Comparison of ENCODE assay signal across 20 cellular contexts in the genomic region with DNA sequence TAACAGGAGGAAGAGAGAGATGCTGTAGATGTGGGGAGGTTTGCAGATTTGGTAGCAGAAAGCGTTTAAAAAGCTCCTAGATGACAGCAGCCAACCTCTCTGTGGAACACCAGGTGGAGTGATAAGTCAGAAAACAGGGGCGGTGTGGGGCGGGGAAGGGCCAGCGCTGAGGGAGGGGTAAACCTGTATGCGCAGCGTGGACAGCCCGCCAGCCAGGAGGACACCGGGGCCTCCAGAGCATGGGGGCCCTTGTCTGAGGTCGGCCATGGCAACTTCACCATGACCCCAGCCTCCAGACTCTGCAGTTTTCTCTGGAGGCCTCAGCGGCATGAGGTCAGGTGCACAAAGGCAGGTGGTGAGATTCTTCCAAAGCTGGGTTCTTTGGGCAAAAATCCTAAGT.
A peak's percentile ranks its signal among the peaks of the same experiment; 100 is the strongest.
DNase-seq lines count a peak whose midpoint lies in the region; ATAC-seq and TF ChIP-seq lines count a peak whose summit lies in the region.
"Had no signal": no experiment of that assay in that cellular context is flagged by ENCODE, and none has a peak within 500 bp of the region (broad histone marks: within the 10 kb centered on the region; RNA-seq: fewer than 3 reads in every experiment).

No MANE protein-coding gene starts in this region.

- no peak overlapping the region for H3K23ac ChIP-seq in H9 (ENCODE audit: insufficient read length, low read depth, low read length)

- no peak overlapping the region for H2BK12ac ChIP-seq in H9 (ENCODE audit: insufficient read length, low read depth, low read length)

- peaks cover 10% of the 10 kb centered on the region in 2 experiments for H3K4me1 Mint-ChIP-seq in H9
- H3K4me1 Mint-ChIP-seq in activated CD8-positive, alpha-beta memory T cell treated with anti-CD3 and anti-CD28 coated beads, Interleukin-2, amount 10 ng/mL, durations not matched to agents 7 days and 5 days: no peaks in the 10 kb centered on the region
- H3K4me1 Mint-ChIP-seq in stimulated activated memory B cell treated with anti-CD40 and anti-IgM and Interleukin-4, amounts not matched to agents 10 μg/mL and 1 μg/mL and 100 μg/mL, for 72 hours: no peaks in the 10 kb centered on the region
- H3K4me1 Mint-ChIP-seq: CD8-positive, alpha-beta memory T cell had no signal

- DNase-seq in H9 (peak; percentile 17), left lobe of liver (ENCODE audit: low spot score) (peak; percentile 37), sciatic nerve (ENCODE audit: low spot score) (peak; percentile 12), NCI-H2171 (lab: John Stamatoyannopoulos, UW) (no peak), amygdala (lab: John Stamatoyannopoulos, UW) (no peak)
- DNase-seq in activated CD8-positive, alpha-beta memory T cell treated with anti-CD3 and anti-CD28 coated beads, Interleukin-2, amount 10 ng/mL, durations not matched to agents 7 days and 5 days: peak; percentile 16
- DNase-seq: C1 segment of cervical spinal cord; CD8-positive, alpha-beta memory T cell; DMS53; HCEC 1CT; IMR-90; Kasumi-1; MM.1S; NCI-H1092 treated with DMSO at 0.1 percent for 48 hours; NCI-H146; NCI-H2081; NCI-H510A treated with DMSO at 0.1 percent for 48 hours; NCI-H774; SHP77 had no signal

- H4K20me1 ChIP-seq in H9 (ENCODE audit: control insufficient read depth, insufficient read depth, insufficient read length): no peaks in the 10 kb centered on the region

- no peak for TF ChIP-seq CTCF in H9 (conservative IDR thresholded peaks at IDR 0.05)

- H3K56ac ChIP-seq in H9 (ENCODE audit: insufficient read length, low read depth, low read length): no peak overlapping the region

- no peak overlapping the region for H4K5ac ChIP-seq in H9 (ENCODE audit: insufficient read length, low read depth, low read length)

- no peak overlapping the region for H3K4ac ChIP-seq in H9 (ENCODE audit: low read depth, low read length)

- H3K4me2 ChIP-seq in H9 (ENCODE audit: insufficient read depth, insufficient read length, low read length): no peak overlapping the region

- no peak overlapping the region for H4K91ac ChIP-seq in H9 (ENCODE audit: insufficient read length, low read depth, low read length)

- peaks cover 18% of the 10 kb centered on the region for H3K27me3 Mint-ChIP-seq in H9 (ENCODE audit: low read depth)
- H3K27me3 Mint-ChIP-seq in activated CD8-positive, alpha-beta memory T cell treated with anti-CD3 and anti-CD28 coated beads, Interleukin-2, amount 10 ng/mL, durations not matched to agents 7 days and 5 days: peaks cover 3% of the 10 kb centered on the region
- peaks cover 13% of the 10 kb centered on the region for H3K27me3 Mint-ChIP-seq in stimulated activated memory B cell treated with anti-CD40 and anti-IgM and Interleukin-4, amounts not matched to agents 10 μg/mL and 1 μg/mL and 100 μg/mL, for 72 hours

- no peak overlapping the region for H2BK5ac ChIP-seq in H9 (ENCODE audit: insufficient read length, low read length)

- H3T11ph ChIP-seq in H9 (ENCODE audit: low read length): no peak overlapping the region

- H3K4me3 Mint-ChIP-seq in H9: no peak overlapping the region
- H3K4me3 Mint-ChIP-seq in activated CD8-positive, alpha-beta memory T cell treated with anti-CD3 and anti-CD28 coated beads, Interleukin-2, amount 10 ng/mL, durations not matched to agents 7 days and 5 days: no peak overlapping the region
- no peak overlapping the region for H3K4me3 Mint-ChIP-seq in stimulated activated memory B cell treated with anti-CD40 and anti-IgM and Interleukin-4, amounts not matched to agents 10 μg/mL and 1 μg/mL and 100 μg/mL, for 72 hours
- H3K4me3 Mint-ChIP-seq: CD8-positive, alpha-beta memory T cell had no signal

- H2AFZ ChIP-seq in H9 (ENCODE audit: low read length): no peak overlapping the region

- H3K27ac Mint-ChIP-seq in H9: no peak overlapping the region
- no peak overlapping the region for H3K27ac Mint-ChIP-seq in activated CD8-positive, alpha-beta memory T cell treated with anti-CD3 and anti-CD28 coated beads, Interleukin-2, amount 10 ng/mL, durations not matched to agents 7 days and 5 days
- no peak overlapping the region for H3K27ac Mint-ChIP-seq in stimulated activated memory B cell treated with anti-CD40 and anti-IgM and Interleukin-4, amounts not matched to agents 10 μg/mL and 1 μg/mL and 100 μg/mL, for 72 hours

- H3K4me1 ChIP-seq in H9 (ENCODE audit: insufficient read depth, low read length): no peaks in the 10 kb centered on the region

- intact Hi-C loops in sciatic nerve (cut with DNase I): no loop called here

- no peak overlapping the region for H3K18ac ChIP-seq in H9 (ENCODE audit: insufficient read length, low read depth, low read length)

- H3K27me3 ChIP-seq in H9 (ENCODE audit: insufficient read depth, low read length): no peaks in the 10 kb centered on the region

- ATAC-seq in activated CD8-positive, alpha-beta memory T cell treated with anti-CD3 and anti-CD28 coated beads, Interleukin-2, amount 10 ng/mL, durations not matched to agents 7 days and 5 days: no peak
- ATAC-seq in left lobe of liver: no peak
- no peak for ATAC-seq in sciatic nerve
- no peak for ATAC-seq in stimulated activated memory B cell treated with anti-CD40 and anti-IgM and Interleukin-4, amounts not matched to agents 10 μg/mL and 1 μg/mL and 100 μg/mL, for 72 hours

- CTCF ChIA-PET in activated CD8-positive, alpha-beta memory T cell treated with anti-CD3 and anti-CD28 coated beads, Interleukin-2, amount 10 ng/mL, durations not matched to agents 7 days and 5 days (lab: Charles Lee): no interaction called here

- no peak overlapping the region for H2BK15ac ChIP-seq in H9 (ENCODE audit: low read depth, low read length)

- no peak overlapping the region for H4K8ac ChIP-seq in H9 (replicated peaks; ENCODE audit: insufficient read length, low read depth, low read length)

- H3K79me2 ChIP-seq in H9 (ENCODE audit: insufficient read depth, low read length): no peaks in the 10 kb centered on the region

- H3K79me1 ChIP-seq in H9 (ENCODE audit: insufficient read depth, low read depth, low read length, poor library complexity, severe bottlenecking): no peaks in the 10 kb centered on the region

- no peak overlapping the region for H2BK20ac ChIP-seq in H9 (ENCODE audit: low read depth, low read length, poor library complexity, severe bottlenecking)

- H3K27ac ChIP-seq in H9 (ENCODE audit: insufficient read length, low read depth, low read length): no peak overlapping the region

- H3K23me2 ChIP-seq in H9 (ENCODE audit: insufficient read length, low read depth, low read length, poor library complexity, severe bottlenecking): no peaks in the 10 kb centered on the region

- WGBS in H9 (ENCODE audit: extremely low coverage, insufficient read length, low lambda C conversion rate): no CpG with 5 or more reads among the region's 10 CpGs

- H3K9me3 Mint-ChIP-seq in H9: peaks cover 0 to 2% of the 10 kb centered on the region in 2 experiments; a peak in 1 of 5 replicates
- H3K9me3 Mint-ChIP-seq in activated CD8-positive, alpha-beta memory T cell treated with anti-CD3 and anti-CD28 coated beads, Interleukin-2, amount 10 ng/mL, durations not matched to agents 7 days and 5 days (ENCODE audit: low read depth): no peaks in the 10 kb centered on the region
- H3K9me3 Mint-ChIP-seq in stimulated activated memory B cell treated with anti-CD40 and anti-IgM and Interleukin-4, amounts not matched to agents 10 μg/mL and 1 μg/mL and 100 μg/mL, for 72 hours: no peaks in the 10 kb centered on the region

- no peak overlapping the region for H2BK120ac ChIP-seq in H9 (ENCODE audit: low read depth, low read length, poor library complexity, severe bottlenecking)

- no peaks in the 10 kb centered on the region for H3K9me3 ChIP-seq in H9 (ENCODE audit: control insufficient read depth, low read depth, low read length)

- H3K9ac ChIP-seq in H9 (ENCODE audit: extremely low read depth, insufficient read length, low read length): no peak overlapping the region

- no peak overlapping the region for H2AK5ac ChIP-seq in H9 (ENCODE audit: insufficient read length, low read length)

- H3K14ac ChIP-seq in H9 (ENCODE audit: insufficient read depth, low read length): no peak overlapping the region

- peaks cover 0 to 6% (median 0%) of the 10 kb centered on the region in 3 experiments; a peak in 2 of 7 replicates for H3K36me3 Mint-ChIP-seq in H9 (ENCODE audit: insufficient read depth in 1 of 3, low read depth in 3 of 3)
- no peaks in the 10 kb centered on the region for H3K36me3 Mint-ChIP-seq in activated CD8-positive, alpha-beta memory T cell treated with anti-CD3 and anti-CD28 coated beads, Interleukin-2, amount 10 ng/mL, durations not matched to agents 7 days and 5 days
- no peaks in the 10 kb centered on the region for H3K36me3 Mint-ChIP-seq in stimulated activated memory B cell treated with anti-CD40 and anti-IgM and Interleukin-4, amounts not matched to agents 10 μg/mL and 1 μg/mL and 100 μg/mL, for 72 hours
- H3K36me3 Mint-ChIP-seq: CD8-positive, alpha-beta memory T cell had no signal

Comparison
In these comparisons a context has a peak if more than half of its experiments do, and no peak if none do; other contexts are left out.
1. DNase-seq: peak in H9 (single experiment), activated CD8-positive, alpha-beta memory T cell treated with anti-CD3 and anti-CD28 coated beads, Interleukin-2, amount 10 ng/mL, durations not matched to agents 7 days and 5 days (single experiment), left lobe of liver (single experiment) and sciatic nerve (single experiment); none in NCI-H2171 (single experiment) and amygdala (0 of 56).